Comparison of ENCODE assay signal across 18 cellular contexts in genomic region chr7:30797294-30798040, GRCh38. TPM values are rescaled to one million over a fixed set of nuclear protein-coding genes. Genes with fewer than 3 reads are reported as not detected.
A peak's percentile ranks its signal among the peaks of the same experiment; 100 is the strongest.
DNase-seq lines count a peak whose midpoint lies in the region; ATAC-seq and TF ChIP-seq lines count a peak whose summit lies in the region.
"Had no signal": no experiment of that assay in that cellular context is flagged by ENCODE, and none has a peak within 500 bp of the region (broad histone marks: within the 10 kb centered on the region; RNA-seq: fewer than 3 reads in every experiment).

No MANE protein-coding gene starts in this region.

- H3K27ac ChIP-seq in tibial artery = peak overlapping the region; percentile 15 to 28
- H3K27ac ChIP-seq in CD8-positive, alpha-beta T cell (ENCODE audit: low read depth, low read length) = no peak overlapping the region
- H3K27ac ChIP-seq: A549, SK-N-MC had no signal

- no peak for ATAC-seq in activated naive CD8-positive, alpha-beta T cell treated with anti-CD3 and anti-CD28 coated beads, Interleukin-2, amount 50 U/mL, for 24 hours
- no peak for ATAC-seq in central memory CD8-positive, alpha-beta T cell (replicated peaks; ENCODE audit: extremely low read depth, poor library complexity, severe bottlenecking)
- ATAC-seq in mucosa of descending colon (peak; percentile 70), GM19397 (IDR thresholded peaks at IDR 0.05; ENCODE audit: unreplicated experiment) (no peak)
- no peak for ATAC-seq in CD8-positive, alpha-beta T cell
- ATAC-seq: A549; activated T-helper 17 cell treated with anti-CD3 and anti-CD28 coated beads, Interleukin-2, amount 50 U/mL, for 72 hours had no signal

- CTCF ChIA-PET in CD8-positive, alpha-beta T cell (lab: Charles Lee) = interaction anchor here (0.6 to 1.8 kb wide), 2 partner anchors 8 to 326 kb away, joined by 3 to 6 read pairs; no protein-coding TSS in a partner anchor

- H3K9me3 Mint-ChIP-seq in activated naive CD8-positive, alpha-beta T cell (ENCODE audit: low read depth) = no peaks in the 10 kb centered on the region
- H3K9me3 Mint-ChIP-seq in activated naive CD8-positive, alpha-beta T cell treated with anti-CD3 and anti-CD28 coated beads, Interleukin-2, amount 50 U/mL, for 24 hours = no peaks in the 10 kb centered on the region
- H3K9me3 Mint-ChIP-seq in central memory CD8-positive, alpha-beta T cell = no peaks in the 10 kb centered on the region
- no peaks in the 10 kb centered on the region for H3K9me3 Mint-ChIP-seq in CD8-positive, alpha-beta T cell
- H3K9me3 Mint-ChIP-seq: activated T-helper 17 cell treated with anti-CD3 and anti-CD28 coated beads, Interleukin-2, amount 50 U/mL, for 72 hours had no signal

- peaks cover 2% of the 10 kb centered on the region for H3K36me3 Mint-ChIP-seq in activated naive CD8-positive, alpha-beta T cell
- no peaks in the 10 kb centered on the region for H3K36me3 Mint-ChIP-seq in activated naive CD8-positive, alpha-beta T cell treated with anti-CD3 and anti-CD28 coated beads, Interleukin-2, amount 50 U/mL, for 24 hours (ENCODE audit: low read depth)
- no peaks in the 10 kb centered on the region for H3K36me3 Mint-ChIP-seq in central memory CD8-positive, alpha-beta T cell (ENCODE audit: insufficient read depth)
- no peaks in the 10 kb centered on the region for H3K36me3 Mint-ChIP-seq in CD8-positive, alpha-beta T cell

- H3K9me3 ChIP-seq in mucosa of descending colon = no peaks in the 10 kb centered on the region
- no peaks in the 10 kb centered on the region for H3K9me3 ChIP-seq in tibial artery
- H3K9me3 ChIP-seq in CD8-positive, alpha-beta T cell (ENCODE audit: low read length) = no peaks in the 10 kb centered on the region
- H3K9me3 ChIP-seq: A549, ovary had no signal

- DNase-seq in activated naive CD8-positive, alpha-beta T cell treated with anti-CD3 and anti-CD28 coated beads, Interleukin-2, amount 50 U/mL, for 24 hours = no peak
- no peak for DNase-seq in central memory CD8-positive, alpha-beta T cell (ENCODE audit: low spot score in 2 of 2)
- DNase-seq in mucosa of descending colon (peak in 1 of 3 donors; percentile 38), tibial artery (no peak), AG08396 (ENCODE audit: low spot score) (no peak)
- no peak for DNase-seq in CD8-positive, alpha-beta T cell
- DNase-seq: anterior cingulate cortex; dermis blood vessel endothelial cell; mammary epithelial cell; NCI-H1417 treated with DMSO at 0.1 percent for 48 hours; NCI-H2227 treated with DMSO at 0.1 percent for 48 hours; ovary; stimulated activated CD4-positive, alpha-beta T cell treated with anti-CD3 and anti-CD28 coated beads, Interleukin-12 subunit alpha, Interleukin-12 subunit beta, amount 100 ng/mL, for 4 hours had no signal

- intact Hi-C loops in mucosa of descending colon (cut with DNase I, micrococcal nuclease) = no loop called here
- intact Hi-C loops in tibial artery (cut with DNase I; ENCODE audit: low total_unique reads) = loop anchor here (2.0 kb wide), 1 partner anchor 327 kb away; no protein-coding TSS in a partner anchor
- intact Hi-C loops in CD8-positive, alpha-beta T cell (cut with DNase I, micrococcal nuclease) = no loop called here

- no peaks in the 10 kb centered on the region for H3K36me3 ChIP-seq in mucosa of descending colon (ENCODE audit: low read depth)
- peaks cover 0 to 13% (median 7%) of the 10 kb centered on the region in 3 donors for H3K36me3 ChIP-seq in tibial artery
- no peaks in the 10 kb centered on the region for H3K36me3 ChIP-seq in CD8-positive, alpha-beta T cell (ENCODE audit: insufficient read depth, low read length)
- H3K36me3 ChIP-seq: ovary had no signal

- no peak overlapping the region for H3K4me3 Mint-ChIP-seq in activated naive CD8-positive, alpha-beta T cell
- no peak overlapping the region for H3K4me3 Mint-ChIP-seq in activated naive CD8-positive, alpha-beta T cell treated with anti-CD3 and anti-CD28 coated beads, Interleukin-2, amount 50 U/mL, for 24 hours
- H3K4me3 Mint-ChIP-seq in central memory CD8-positive, alpha-beta T cell = no peak overlapping the region
- H3K4me3 Mint-ChIP-seq in CD8-positive, alpha-beta T cell = no peak overlapping the region
- H3K4me3 Mint-ChIP-seq: activated T-helper 17 cell treated with anti-CD3 and anti-CD28 coated beads, Interleukin-2, amount 50 U/mL, for 72 hours had no signal

- H3K4me1 ChIP-seq in mucosa of descending colon (ENCODE audit: low read depth) = peaks cover 11% of the 10 kb centered on the region
- H3K4me1 ChIP-seq in tibial artery = peaks cover 8 to 63% (median 49%) of the 10 kb centered on the region in 4 donors
- H3K4me1 ChIP-seq in CD8-positive, alpha-beta T cell (ENCODE audit: insufficient read depth, low read length) = peaks cover 15% of the 10 kb centered on the region

- peaks cover 15% of the 10 kb centered on the region for H3K4me1 Mint-ChIP-seq in activated naive CD8-positive, alpha-beta T cell (ENCODE audit: low read depth)
- peaks cover 4% of the 10 kb centered on the region for H3K4me1 Mint-ChIP-seq in activated naive CD8-positive, alpha-beta T cell treated with anti-CD3 and anti-CD28 coated beads, Interleukin-2, amount 50 U/mL, for 24 hours
- peaks cover 6% of the 10 kb centered on the region for H3K4me1 Mint-ChIP-seq in central memory CD8-positive, alpha-beta T cell
- H3K4me1 Mint-ChIP-seq in CD8-positive, alpha-beta T cell (ENCODE audit: low read depth) = peaks cover 12% of the 10 kb centered on the region

- peak overlapping the region; percentile 25 for H3K27ac Mint-ChIP-seq in activated naive CD8-positive, alpha-beta T cell
- no peak overlapping the region for H3K27ac Mint-ChIP-seq in activated naive CD8-positive, alpha-beta T cell treated with anti-CD3 and anti-CD28 coated beads, Interleukin-2, amount 50 U/mL, for 24 hours
- H3K27ac Mint-ChIP-seq in central memory CD8-positive, alpha-beta T cell (ENCODE audit: low read depth) = peak overlapping the region; percentile 22
- H3K27ac Mint-ChIP-seq in CD8-positive, alpha-beta T cell = no peak overlapping the region
- H3K27ac Mint-ChIP-seq: activated T-helper 17 cell treated with anti-CD3 and anti-CD28 coated beads, Interleukin-2, amount 50 U/mL, for 72 hours had no signal

- H3K4me3 ChIP-seq in mucosa of descending colon = no peak overlapping the region
- no peak overlapping the region for H3K4me3 ChIP-seq in tibial artery
- no peak overlapping the region for H3K4me3 ChIP-seq in CD8-positive, alpha-beta T cell (ENCODE audit: low read depth, low read length)
- H3K4me3 ChIP-seq: A549, ovary, SK-N-MC had no signal

- POLR2A ChIA-PET in CD8-positive, alpha-beta T cell (lab: Charles Lee) = no interaction called here

- TF ChIP-seq CTCF in mucosa of descending colon (IDR thresholded peaks at IDR 0.05) (no peak), tibial artery (IDR thresholded peaks at IDR 0.05) (no peak)
- TF ChIP-seq CTCF in CD8-positive, alpha-beta T cell (IDR thresholded peaks at IDR 0.05) = no peak

- no peaks in the 10 kb centered on the region for H3K27me3 Mint-ChIP-seq in activated naive CD8-positive, alpha-beta T cell
- no peaks in the 10 kb centered on the region for H3K27me3 Mint-ChIP-seq in activated naive CD8-positive, alpha-beta T cell treated with anti-CD3 and anti-CD28 coated beads, Interleukin-2, amount 50 U/mL, for 24 hours
- H3K27me3 Mint-ChIP-seq in central memory CD8-positive, alpha-beta T cell = no peaks in the 10 kb centered on the region
- no peaks in the 10 kb centered on the region for H3K27me3 Mint-ChIP-seq in CD8-positive, alpha-beta T cell (ENCODE audit: low read depth)
- H3K27me3 Mint-ChIP-seq: activated T-helper 17 cell treated with anti-CD3 and anti-CD28 coated beads, Interleukin-2, amount 50 U/mL, for 72 hours had no signal

- H3K27me3 ChIP-seq in tibial artery = no peaks in the 10 kb centered on the region
- H3K27me3 ChIP-seq in CD8-positive, alpha-beta T cell (ENCODE audit: insufficient read depth, low read length) = no peaks in the 10 kb centered on the region
- H3K27me3 ChIP-seq: ovary had no signal

RNA-seq across cellular contexts. Expression of gene MINDY4, which starts 26.2 kb away (rescaled TPM):
- 1 to 10 TPM; 4.0 to 9.1 (median 4.7) TPM for total RNA-seq in mucosa of descending colon
- total RNA-seq in CD8-positive, alpha-beta T cell = under 1 TPM; 0.33 to 0.46 TPM

RNA-seq across cellular contexts. Expression of gene INMT, which starts 45.5 kb away (rescaled TPM):
- total RNA-seq in mucosa of descending colon = 1 to 10 TPM; 1.6 to 7.5 (median 7.2) TPM
- total RNA-seq in CD8-positive, alpha-beta T cell = under 1 TPM in 1 of 2 experiments, not detected in 1; 0.14 TPM
- total RNA-seq: dermis blood vessel endothelial cell, mammary epithelial cell had no signal

Comparison
In these comparisons a context has a peak if more than half of its experiments do, and no peak if none do; other contexts are left out.
1. H3K27ac Mint-ChIP-seq: peak in activated naive CD8-positive, alpha-beta T cell (single experiment) and central memory CD8-positive, alpha-beta T cell (single experiment); none in activated naive CD8-positive, alpha-beta T cell treated with anti-CD3 and anti-CD28 coated beads, Interleukin-2, amount 50 U/mL, for 24 hours (single experiment) and CD8-positive, alpha-beta T cell (single experiment).